ENCODE assay signal across 27 cellular contexts in genomic region chr5:124808842-124809268, GRCh38.
"Had no signal": no experiment of that assay in that cellular context is flagged by ENCODE, and none has a peak within 500 bp of the region (broad histone marks: within the 10 kb centered on the region; RNA-seq: fewer than 3 reads in every experiment).

No MANE protein-coding gene starts in this region.

- H3K9me3 ChIP-seq: ovary, psoas muscle, right lobe of liver, sigmoid colon, stomach, tibial artery, transverse colon, upper lobe of right lung, uterus had no signal

- H3K79me2 ChIP-seq: parathyroid adenoma had no signal

- ATAC-seq: naive thymus-derived CD4-positive, alpha-beta T cell; natural killer cell; psoas muscle; right cardiac atrium; right lobe of liver; stimulated activated effector memory CD8-positive, alpha-beta T cell treated with anti-CD3 and anti-CD28 coated beads, Interleukin-12 subunit alpha, Interleukin-12 subunit beta, amount 100 ng/mL, for 72 hours; stimulated activated naive B cell treated with anti-CD40 and anti-IgM and Interleukin-4, amounts not matched to agents 10 μg/mL and 1 μg/mL and 100 μg/mL, for 72 hours; upper lobe of right lung had no signal

- H3K27me3 ChIP-seq: ovary, right lobe of liver, sigmoid colon, stomach, tibial artery, transverse colon, upper lobe of right lung, uterus had no signal

- H3K4me1 Mint-ChIP-seq: naive thymus-derived CD4-positive, alpha-beta T cell; natural killer cell; stimulated activated effector memory CD8-positive, alpha-beta T cell treated with anti-CD3 and anti-CD28 coated beads, Interleukin-12 subunit alpha, Interleukin-12 subunit beta, amount 100 ng/mL, for 72 hours had no signal

- H3K36me3 Mint-ChIP-seq: naive thymus-derived CD4-positive, alpha-beta T cell; natural killer cell; stimulated activated effector memory CD8-positive, alpha-beta T cell treated with anti-CD3 and anti-CD28 coated beads, Interleukin-12 subunit alpha, Interleukin-12 subunit beta, amount 100 ng/mL, for 72 hours; stimulated activated naive B cell treated with anti-CD40 and anti-IgM and Interleukin-4, amounts not matched to agents 10 μg/mL and 1 μg/mL and 100 μg/mL, for 72 hours; type B pancreatic cell had no signal

- H2AFZ ChIP-seq: parathyroid adenoma had no signal

- H3K27me3 Mint-ChIP-seq: naive thymus-derived CD4-positive, alpha-beta T cell; progenitor cell of endocrine pancreas; stimulated activated naive B cell treated with anti-CD40 and anti-IgM and Interleukin-4, amounts not matched to agents 10 μg/mL and 1 μg/mL and 100 μg/mL, for 72 hours had no signal

- H3K9ac ChIP-seq: parathyroid adenoma had no signal

- H3K4me3 Mint-ChIP-seq: naive thymus-derived CD4-positive, alpha-beta T cell; natural killer cell; nephron; stimulated activated effector memory CD8-positive, alpha-beta T cell treated with anti-CD3 and anti-CD28 coated beads, Interleukin-12 subunit alpha, Interleukin-12 subunit beta, amount 100 ng/mL, for 72 hours; stimulated activated naive B cell treated with anti-CD40 and anti-IgM and Interleukin-4, amounts not matched to agents 10 μg/mL and 1 μg/mL and 100 μg/mL, for 72 hours; stimulated activated naive CD8-positive, alpha-beta T cell treated with anti-CD3 and anti-CD28 coated beads, Interleukin-15, Interleukin-2, amounts not matched to agents 100 ng/mL and 50 ng/mL, for 24 hours; type B pancreatic cell had no signal

- H3K27ac Mint-ChIP-seq: naive thymus-derived CD4-positive, alpha-beta T cell; natural killer cell; progenitor cell of endocrine pancreas; stimulated activated effector memory CD8-positive, alpha-beta T cell treated with anti-CD3 and anti-CD28 coated beads, Interleukin-12 subunit alpha, Interleukin-12 subunit beta, amount 100 ng/mL, for 72 hours; stimulated activated naive B cell treated with anti-CD40 and anti-IgM and Interleukin-4, amounts not matched to agents 10 μg/mL and 1 μg/mL and 100 μg/mL, for 72 hours; stimulated activated naive CD8-positive, alpha-beta T cell treated with anti-CD3 and anti-CD28 coated beads, Interleukin-15, Interleukin-2, amounts not matched to agents 100 ng/mL and 50 ng/mL, for 24 hours; type B pancreatic cell had no signal

- H3K4me1 ChIP-seq: psoas muscle, right lobe of liver, tibial artery, upper lobe of right lung had no signal

- H3K4me3 ChIP-seq: ovary, psoas muscle, right lobe of liver, sigmoid colon, stomach, tibial artery, transverse colon, upper lobe of right lung, uterus had no signal

- DNase-seq: naive thymus-derived CD4-positive, alpha-beta T cell; natural killer cell; occipital lobe; ovary; posterior cingulate gyrus; psoas muscle; right cardiac atrium; right lobe of liver; sigmoid colon; small intestine; stimulated activated CD4-positive, alpha-beta T cell treated with anti-CD3 and anti-CD28 coated beads, Interleukin-15, amount 100 ng/mL, for 24 hours; stimulated activated CD4-positive, alpha-beta T cell treated with anti-CD3 and anti-CD28 coated beads, Interleukin-2, amount 100 ng/mL, for 24 hours; stimulated activated CD4-positive, alpha-beta T cell treated with anti-CD3 and anti-CD28 coated beads, Interleukin-2, amount 100 ng/mL, for 48 hours; stimulated activated CD4-positive, alpha-beta T cell treated with anti-CD3 and anti-CD28 coated beads, Interleukin-4, amount 100 ng/mL, for 24 hours; stimulated activated naive B cell treated with anti-CD40 and anti-IgM and Interleukin-4, amounts not matched to agents 10 μg/mL and 1 μg/mL and 100 μg/mL, for 72 hours; stimulated activated naive CD4-positive, alpha-beta T cell treated with Interleukin-2 at 50 U/mL for 16 hours; stomach; tibial artery; transverse colon; upper lobe of right lung; uterus had no signal

- H3K36me3 ChIP-seq: ovary, right lobe of liver, sigmoid colon, stomach, tibial artery, transverse colon, upper lobe of right lung, uterus had no signal

- H3K9me3 Mint-ChIP-seq: natural killer cell; nephron; stimulated activated naive B cell treated with anti-CD40 and anti-IgM and Interleukin-4, amounts not matched to agents 10 μg/mL and 1 μg/mL and 100 μg/mL, for 72 hours; stimulated activated naive CD8-positive, alpha-beta T cell treated with anti-CD3 and anti-CD28 coated beads, Interleukin-15, Interleukin-2, amounts not matched to agents 100 ng/mL and 50 ng/mL, for 24 hours had no signal

- H3K27ac ChIP-seq: ovary, parathyroid adenoma, psoas muscle, right lobe of liver, sigmoid colon, stomach, tibial artery, transverse colon, upper lobe of right lung, uterus had no signal

- FAIRE-seq: small intestine had no signal
